Comparison of ENCODE assay signal across 2 cellular contexts in the genomic region with DNA sequence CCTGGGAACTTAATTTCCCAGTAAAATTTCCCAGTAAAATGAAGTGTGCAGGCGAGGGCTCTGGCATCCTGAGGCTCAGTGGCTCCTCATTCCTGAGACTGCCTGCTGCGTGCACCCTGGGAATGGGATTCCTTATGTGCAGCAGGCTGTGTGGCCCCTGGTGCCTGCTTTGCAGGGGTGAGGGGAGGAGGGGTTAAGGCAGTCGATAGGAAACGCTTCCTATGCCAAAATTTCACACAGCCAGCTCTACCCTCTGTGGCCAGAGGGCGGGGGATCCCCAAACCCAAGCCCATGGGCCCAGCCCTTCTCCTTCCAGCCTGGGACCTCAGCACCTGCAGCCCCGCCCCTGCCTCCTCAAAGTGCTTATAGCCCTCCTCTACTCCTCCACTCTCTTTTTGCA.
TF ChIP-seq lines count a peak whose summit lies in the region.

No MANE protein-coding gene starts in this region.

TF ChIP-seq in HepG2, 621 proteins besides CTCF, POLR2A, EP300 and RAD21:
- TF ChIP-seq, protein P1, sequence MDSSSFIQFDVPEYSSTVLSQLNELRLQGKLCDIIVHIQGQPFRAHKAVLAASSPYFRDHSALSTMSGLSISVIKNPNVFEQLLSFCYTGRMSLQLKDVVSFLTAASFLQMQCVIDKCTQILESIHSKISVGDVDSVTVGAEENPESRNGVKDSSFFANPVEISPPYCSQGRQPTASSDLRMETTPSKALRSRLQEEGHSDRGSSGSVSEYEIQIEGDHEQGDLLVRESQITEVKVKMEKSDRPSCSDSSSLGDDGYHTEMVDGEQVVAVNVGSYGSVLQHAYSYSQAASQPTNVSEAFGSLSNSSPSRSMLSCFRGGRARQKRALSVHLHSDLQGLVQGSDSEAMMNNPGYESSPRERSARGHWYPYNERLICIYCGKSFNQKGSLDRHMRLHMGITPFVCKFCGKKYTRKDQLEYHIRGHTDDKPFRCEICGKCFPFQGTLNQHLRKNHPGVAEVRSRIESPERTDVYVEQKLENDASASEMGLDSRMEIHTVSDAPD (CRISPR knock-in tag; IDR thresholded peaks at IDR 0.05): no peak
- peak; percentile 85 for TF ChIP-seq ZSCAN25 (CRISPR knock-in tag; IDR thresholded peaks at IDR 0.05)
- TF ChIP-seq ZNF75D (CRISPR knock-in tag; IDR thresholded peaks at IDR 0.05; ENCODE audit: borderline replicate concordance): no peak
- TF ChIP-seq ZNF441 (CRISPR knock-in tag; IDR thresholded peaks at IDR 0.05; ENCODE audit: borderline replicate concordance): no peak

TF ChIP-seq in H1, 55 proteins besides CTCF, POLR2A, EP300 and RAD21:
- TF ChIP-seq CBX8 (IDR thresholded peaks at IDR 0.05; ENCODE audit: borderline replicate concordance, low read depth, low read length) (no peak), PHF8 (conservative IDR thresholded peaks at IDR 0.05; ENCODE audit: low read depth, low read length) (no peak), CREB1 (IDR thresholded peaks at IDR 0.05) (no peak), NRF1 (IDR thresholded peaks at IDR 0.05; ENCODE audit: low read depth, low read length) (no peak), POLR2AphosphoS5 (IDR thresholded peaks at IDR 0.05; ENCODE audit: low read depth, low read length) (no peak), JUN (IDR thresholded peaks at IDR 0.05; ENCODE audit: low read depth, low read length) (no peak), SUZ12 (IDR thresholded peaks at IDR 0.05; ENCODE audit: low read length) (no peak), BCL11A (IDR thresholded peaks at IDR 0.05; ENCODE audit: low read depth in 2 of 2, low read length in 2 of 2) (no peak), SIRT6 (IDR thresholded peaks at IDR 0.05; ENCODE audit: low read length) (no peak), FOSL1 (IDR thresholded peaks at IDR 0.05; ENCODE audit: insufficient read depth, low read depth, low read length) (no peak), BRCA1 (IDR thresholded peaks at IDR 0.05; ENCODE audit: low read depth, low read length) (no peak), CHD2 (IDR thresholded peaks at IDR 0.05; ENCODE audit: low read length) (no peak), RNF2 (IDR thresholded peaks at IDR 0.05; ENCODE audit: borderline replicate concordance, low read depth, low read length, missing control alignments, poor library complexity, severe bottlenecking) (no peak), JUND (IDR thresholded peaks at IDR 0.05; ENCODE audit: low read length) (no peak), MAFK (IDR thresholded peaks at IDR 0.05; ENCODE audit: low read depth, low read length) (no peak), POU5F1 (IDR thresholded peaks at IDR 0.05; ENCODE audit: low read depth, low read length) (no peak), CEBPB (IDR thresholded peaks at IDR 0.05; ENCODE audit: low read depth, low read length) (no peak)
- TF ChIP-seq, protein P2, sequence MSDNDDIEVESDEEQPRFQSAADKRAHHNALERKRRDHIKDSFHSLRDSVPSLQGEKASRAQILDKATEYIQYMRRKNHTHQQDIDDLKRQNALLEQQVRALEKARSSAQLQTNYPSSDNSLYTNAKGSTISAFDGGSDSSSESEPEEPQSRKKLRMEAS (IDR thresholded peaks at IDR 0.05): no peak
